Comparison of ENCODE assay signal across 27 cellular contexts in genomic region chr13:32962342-32962741, GRCh38. TPM values are rescaled to one million over a fixed set of nuclear protein-coding genes. Genes with fewer than 3 reads are reported as not detected.
DNase-seq lines count a peak whose midpoint lies in the region; TF ChIP-seq lines count a peak whose summit lies in the region.
"Had no signal": no experiment of that assay in that cellular context is flagged by ENCODE, and none has a peak within 500 bp of the region (broad histone marks: within the 10 kb centered on the region; RNA-seq: fewer than 3 reads in every experiment).

No MANE protein-coding gene starts in this region.

- no peaks in the 10 kb centered on the region for H3K23me2 ChIP-seq in H9 (ENCODE audit: insufficient read length, low read depth, low read length, poor library complexity, severe bottlenecking)

- H3K9me3 Mint-ChIP-seq in H9, result no peaks in the 10 kb centered on the region; a peak in 1 of 5 replicates
- H3K9me3 Mint-ChIP-seq: CD4-positive, alpha-beta memory T cell had no signal

- no peak overlapping the region for H2BK20ac ChIP-seq in H9 (ENCODE audit: low read depth, low read length, poor library complexity, severe bottlenecking)

- no peaks in the 10 kb centered on the region for H3K79me1 ChIP-seq in H9 (ENCODE audit: insufficient read depth, low read depth, low read length, poor library complexity, severe bottlenecking)

- no peak overlapping the region for H3K14ac ChIP-seq in H9 (ENCODE audit: insufficient read depth, low read length)

- no peaks in the 10 kb centered on the region for H3K27me3 ChIP-seq in H9 (ENCODE audit: insufficient read depth, low read length)
- H3K27me3 ChIP-seq: BE2C, BLaER1 had no signal

- no peaks in the 10 kb centered on the region for H3K79me2 ChIP-seq in H9 (ENCODE audit: insufficient read depth, low read length)

- no peak overlapping the region for H4K5ac ChIP-seq in H9 (ENCODE audit: insufficient read length, low read depth, low read length)

- H3T11ph ChIP-seq in H9 (ENCODE audit: low read length), result no peak overlapping the region

- TF ChIP-seq CTCF in H9 (conservative IDR thresholded peaks at IDR 0.05), result no peak

- H4K91ac ChIP-seq in H9 (ENCODE audit: insufficient read length, low read depth, low read length), result no peak overlapping the region

- H3K56ac ChIP-seq in H9 (ENCODE audit: insufficient read length, low read depth, low read length), result no peak overlapping the region

- H2BK120ac ChIP-seq in H9 (ENCODE audit: low read depth, low read length, poor library complexity, severe bottlenecking), result no peak overlapping the region

- H2BK5ac ChIP-seq in H9 (ENCODE audit: insufficient read length, low read length), result peak overlapping the region; percentile 7

- no peak overlapping the region for H3K27ac ChIP-seq in H9 (ENCODE audit: insufficient read length, low read depth, low read length)
- H3K27ac ChIP-seq: BLaER1 had no signal

- peaks cover 16% of the 10 kb centered on the region for H3K27me3 Mint-ChIP-seq in H9 (ENCODE audit: low read depth)

- in situ Hi-C loops in SK-MEL-5 (cut with HindIII; ENCODE audit: low pct_unique_long_range_greater_than_20kb, low sequenced_read_pairs), result no loop called here

- H3K23ac ChIP-seq in H9 (ENCODE audit: insufficient read length, low read depth, low read length), result no peak overlapping the region

- peaks cover 4 to 6% of the 10 kb centered on the region in 2 experiments; a peak in 3 of 4 replicates for H3K4me1 Mint-ChIP-seq in H9
- H3K4me1 Mint-ChIP-seq: CD14-positive monocyte; CD4-positive, alpha-beta memory T cell; CD4-positive, CD25-positive, alpha-beta regulatory T cell; CD8-positive, alpha-beta memory T cell had no signal

- no peak overlapping the region for H3K4ac ChIP-seq in H9 (ENCODE audit: low read depth, low read length)

- no peak overlapping the region for H4K8ac ChIP-seq in H9 (replicated peaks; ENCODE audit: insufficient read length, low read depth, low read length)

- H3K9me3 ChIP-seq in H9 (ENCODE audit: control insufficient read depth, low read depth, low read length), result no peaks in the 10 kb centered on the region
- H3K9me3 ChIP-seq: BE2C had no signal

- no peaks in the 10 kb centered on the region; a peak in 1 of 7 replicates for H3K36me3 Mint-ChIP-seq in H9 (ENCODE audit: insufficient read depth in 1 of 3, low read depth in 3 of 3)
- H3K36me3 Mint-ChIP-seq: CD14-positive monocyte; CD4-positive, alpha-beta memory T cell; CD4-positive, CD25-positive, alpha-beta regulatory T cell; CD8-positive, alpha-beta memory T cell had no signal

- H4K20me1 ChIP-seq in H9 (ENCODE audit: control insufficient read depth, insufficient read depth, insufficient read length), result no peaks in the 10 kb centered on the region
- H4K20me1 ChIP-seq: BLaER1 had no signal

- H3K18ac ChIP-seq in H9 (ENCODE audit: insufficient read length, low read depth, low read length), result no peak overlapping the region

- no peak overlapping the region for H3K4me3 Mint-ChIP-seq in H9
- H3K4me3 Mint-ChIP-seq: CD14-positive monocyte; CD4-positive, alpha-beta memory T cell; CD4-positive, CD25-positive, alpha-beta regulatory T cell; CD8-positive, alpha-beta memory T cell had no signal

- DNase-seq in H9 (no peak), NCI-H2171 (lab: John Stamatoyannopoulos, UW) (peak; percentile 0), SK-MEL-5 (ENCODE audit: low read depth, low spot score) (peak; percentile 17), foreskin melanocyte (peak; percentile 71), HuH-7 (ENCODE audit: low spot score) (no peak), glomerular visceral epithelial cell (ENCODE audit: extremely low spot score) (no peak)
- no peak for DNase-seq in stimulated activated CD4-positive, alpha-beta T cell treated with anti-CD3 and anti-CD28 coated beads, Interleukin-4, amount 100 ng/mL, for 4 hours
- DNase-seq: 8988T; ACHN; BE2C; C1 segment of cervical spinal cord; CD4-positive, alpha-beta memory T cell; CD4-positive, CD25-positive, alpha-beta regulatory T cell; CD8-positive, alpha-beta memory T cell; COR-L47; DMS 273 treated with DMSO at 0.1 percent for 48 hours; DMS153; DMS53; DMS79; DND-41; EL; GDM1 had no signal

- H2BK15ac ChIP-seq in H9 (ENCODE audit: low read depth, low read length), result no peak overlapping the region

- no peak overlapping the region for H3K27ac Mint-ChIP-seq in H9
- H3K27ac Mint-ChIP-seq: CD14-positive monocyte; CD4-positive, alpha-beta memory T cell; CD4-positive, CD25-positive, alpha-beta regulatory T cell; CD8-positive, alpha-beta memory T cell had no signal

- H3K4me1 ChIP-seq in H9 (ENCODE audit: insufficient read depth, low read length), result no peaks in the 10 kb centered on the region
- H3K4me1 ChIP-seq: BE2C, BLaER1 had no signal

- H2BK12ac ChIP-seq in H9 (ENCODE audit: insufficient read length, low read depth, low read length), result no peak overlapping the region

- no peak overlapping the region for H3K9ac ChIP-seq in H9 (ENCODE audit: extremely low read depth, insufficient read length, low read length)
- H3K9ac ChIP-seq: BLaER1 had no signal

- no CpG with 5 or more reads among the region's 2 CpGs for WGBS in H9 (ENCODE audit: extremely low coverage, insufficient read length, low lambda C conversion rate)

- H3K4me2 ChIP-seq in H9 (ENCODE audit: insufficient read depth, insufficient read length, low read length), result no peak overlapping the region
- H3K4me2 ChIP-seq: BLaER1 had no signal

- no peak overlapping the region for H2AK5ac ChIP-seq in H9 (ENCODE audit: insufficient read length, low read length)

- H2AFZ ChIP-seq in H9 (ENCODE audit: low read length), result no peak overlapping the region

RNA-seq across cellular contexts. Expression of gene KL, which starts 53.9 kb away (rescaled TPM):
- not detected in 2 replicates for total RNA-seq in H9 (2021)
- total RNA-seq in SK-MEL-5 (2014; rRNA removed; shearing (Covaris generic)), result not detected in 2 replicates
- not detected in 2 replicates for polyA plus RNA-seq in SK-MEL-5 (2015; cell fraction: cytosol; rRNA removed)
- not detected in 2 replicates for polyA plus RNA-seq in SK-MEL-5 (2015; cell fraction: nucleus; rRNA removed)
- total RNA-seq: CD4-positive, CD25-positive, alpha-beta regulatory T cell; Daoy; G401 had no signal
- polyA plus RNA-seq: AG04450; CD4-positive, alpha-beta memory T cell; CD4-positive, CD25-positive, alpha-beta regulatory T cell; CD8-positive, alpha-beta memory T cell had no signal

Comparison
In these comparisons a context has a peak if more than half of its experiments do, and no peak if none do; other contexts are left out.
1. DNase-seq: peak in NCI-H2171 (single experiment), SK-MEL-5 (single experiment) and foreskin melanocyte (single experiment); none in H9 (single experiment), HuH-7 (single experiment), glomerular visceral epithelial cell (single experiment) and stimulated activated CD4-positive, alpha-beta T cell treated with anti-CD3 and anti-CD28 coated beads, Interleukin-4, amount 100 ng/mL, for 4 hours (0 of 2).